20 cellular contexts compared by ENCODE assay signal in genomic region chr1:24728982-24729381, GRCh38.
"Had no signal": no experiment of that assay in that cellular context is flagged by ENCODE, and none has a peak within 500 bp of the region (broad histone marks: within the 10 kb centered on the region; RNA-seq: fewer than 3 reads in every experiment).

No MANE protein-coding gene starts in this region.

- H3K27ac ChIP-seq: heart right ventricle, thyroid gland had no signal

- H3K4me3 ChIP-seq: heart right ventricle, smooth muscle cell, thyroid gland had no signal

- H3K4me3 Mint-ChIP-seq: activated B cell treated with CpG ODN at 0.5 μM for 24 hours; activated CD4-positive, alpha-beta T cell treated with anti-CD3 and anti-CD28 coated beads for 36 hours; activated naive CD8-positive, alpha-beta T cell treated with anti-CD3 and anti-CD28 coated beads for 36 hours; neural crest cell had no signal

- H3K27me3 ChIP-seq: heart right ventricle, thyroid gland had no signal

- H3K36me3 ChIP-seq: heart right ventricle, thyroid gland had no signal

- H3K36me3 Mint-ChIP-seq: activated naive CD8-positive, alpha-beta T cell treated with anti-CD3 and anti-CD28 coated beads for 36 hours; naive B cell had no signal

- FAIRE-seq: endometrium, keratinocyte had no signal

- H3K9me3 Mint-ChIP-seq: activated B cell treated with CpG ODN at 0.5 μM for 24 hours; activated naive CD8-positive, alpha-beta T cell treated with anti-CD3 and anti-CD28 coated beads for 36 hours; naive B cell; neural crest cell had no signal

- H3K9me3 ChIP-seq: heart right ventricle, thyroid gland had no signal

- DNase-seq: activated B cell treated with CpG ODN at 0.5 μM for 24 hours; activated CD4-positive, alpha-beta T cell treated with anti-CD3 and anti-CD28 coated beads for 36 hours; activated CD4-positive, alpha-beta T cell treated with anti-CD3 and anti-CD28 coated beads, Interleukin-2, amount 50 U/mL, for 48 hours; activated naive CD4-positive, alpha-beta T cell treated with Interleukin-2 at 50 U/mL for 16 hours; activated naive CD8-positive, alpha-beta T cell treated with anti-CD3 and anti-CD28 coated beads for 36 hours; activated T-cell treated with anti-CD3 and anti-CD28 coated beads, Interleukin-2, amount 50 U/mL, for 48 hours; cerebellar nuclear complex; effector CD4-positive, alpha-beta T cell; heart right ventricle; naive B cell; stimulated activated CD4-positive, alpha-beta T cell treated with anti-CD3 and anti-CD28 coated beads, Interleukin-4, amount 100 ng/mL, for 1 hour; stimulated activated naive CD4-positive, alpha-beta T cell treated with Interleukin-2 at 50 U/mL for 16 hours; T-helper 9 cell; thyroid gland had no signal

- H3K27ac Mint-ChIP-seq: activated B cell treated with CpG ODN at 0.5 μM for 24 hours; activated CD4-positive, alpha-beta T cell treated with anti-CD3 and anti-CD28 coated beads for 36 hours; activated naive CD8-positive, alpha-beta T cell treated with anti-CD3 and anti-CD28 coated beads for 36 hours had no signal

- H3K4me2 ChIP-seq: smooth muscle cell had no signal

- H3K27me3 Mint-ChIP-seq: activated B cell treated with CpG ODN at 0.5 μM for 24 hours; activated CD4-positive, alpha-beta T cell treated with anti-CD3 and anti-CD28 coated beads for 36 hours; naive B cell had no signal

- ATAC-seq: activated CD4-positive, alpha-beta T cell treated with anti-CD3 and anti-CD28 coated beads for 36 hours; heart right ventricle; left lobe of liver; sciatic nerve had no signal
